7 cellular contexts compared by ENCODE assay signal in genomic region chr22:29683536-29683935, GRCh38. TPM values are rescaled to one million over a fixed set of nuclear protein-coding genes. Genes with fewer than 3 reads are reported as not detected.
"Had no signal": no experiment of that assay in that cellular context is flagged by ENCODE, and none has a peak within 500 bp of the region (broad histone marks: within the 10 kb centered on the region; RNA-seq: fewer than 3 reads in every experiment).

No MANE protein-coding gene starts in this region.

- H3K27ac Mint-ChIP-seq: GM23338, HFFc6, IgD-negative memory B cell had no signal

- H3K4me1 ChIP-seq: HAP-1 had no signal

- H3K4me2 ChIP-seq: GM23338 had no signal

- ATAC-seq: GM23338, HCT116, HepG2 had no signal

- H3K4me3 ChIP-seq: GM23338, HAP-1 had no signal

- H3K9me3 ChIP-seq: HAP-1 had no signal

- H3K27ac ChIP-seq: HL-60 had no signal

- H3K4me3 Mint-ChIP-seq: GM23338, HFFc6, IgD-negative memory B cell had no signal

- H3K9me3 Mint-ChIP-seq: GM23338, HFFc6, IgD-negative memory B cell had no signal

- H2AFZ ChIP-seq: GM23338 had no signal

- DNase-seq: HFFc6 had no signal

- H3K27me3 Mint-ChIP-seq: IgD-negative memory B cell had no signal

RNA-seq across cellular contexts. Expression of gene CABP7, which starts 36.3 kb away (rescaled TPM):
- total RNA-seq: HepG2, HFFc6 had no signal
